1 cellular context compared by ENCODE assay signal in genomic region chr11:1863352-1864215, GRCh38.
TF ChIP-seq lines count a peak whose summit lies in the region.

No MANE protein-coding gene starts in this region.

TF ChIP-seq in IMR-90, 13 proteins besides CTCF, POLR2A, EP300 and RAD21 (continued from another document):
- TF ChIP-seq NFE2L2 (IDR thresholded peaks at IDR 0.05; ENCODE audit: low read depth, low read length): no peak
